Comparison of ENCODE assay signal across 1 cellular context in genomic region chr10:32378371-32379301, GRCh38.
TF ChIP-seq lines count a peak whose summit lies in the region.

No MANE protein-coding gene starts in this region.

TF ChIP-seq in GM12878, 131 proteins besides CTCF, POLR2A, EP300 and RAD21 (continued from another document):
- no peak for TF ChIP-seq CEBPZ (IDR thresholded peaks at IDR 0.05; ENCODE audit: low read depth, low read length)
- TF ChIP-seq STAT3 (IDR thresholded peaks at IDR 0.05; ENCODE audit: low read depth, low read length) = no peak
- no peak for TF ChIP-seq BCLAF1 (IDR thresholded peaks at IDR 0.05)
- TF ChIP-seq PKNOX1 (IDR thresholded peaks at IDR 0.05) = peak; percentile 58
- peak; percentile 49; the same call in 1 of the 2 replicates for TF ChIP-seq PAX5 (IDR thresholded peaks at IDR 0.05; ENCODE audit: borderline replicate concordance, low read depth, low read length)
- peak; percentile 35; the same call in 1 of the 2 replicates for TF ChIP-seq EED (IDR thresholded peaks at IDR 0.05; ENCODE audit: low read depth)
- no peak for TF ChIP-seq USF2 (IDR thresholded peaks at IDR 0.05; ENCODE audit: borderline replicate concordance, low read depth, low read length)
- 0 out of 2 replicates have a peak, but pooled peaks have one; percentile 9 for TF ChIP-seq ELK1 (IDR thresholded peaks at IDR 0.05; ENCODE audit: low read depth, low read length)
- TF ChIP-seq NFYA (IDR thresholded peaks at IDR 0.05; ENCODE audit: borderline replicate concordance, low read depth, low read length) = no peak
- TF ChIP-seq JUNB (IDR thresholded peaks at IDR 0.05) = no peak
- peak; percentile 54; the same call in 1 of the 2 replicates for TF ChIP-seq CREB1 (IDR thresholded peaks at IDR 0.05; ENCODE audit: low read depth)
- peak; percentile 17 for TF ChIP-seq SIX5 (IDR thresholded peaks at IDR 0.05; ENCODE audit: low read depth, low read length, severe bottlenecking)
